Comparison of ENCODE assay signal across 31 cellular contexts in genomic region chr12:7431993-7432685, GRCh38. TPM values are rescaled to one million over a fixed set of nuclear protein-coding genes. Genes with fewer than 3 reads are reported as not detected.
DNase-seq lines count a peak whose midpoint lies in the region; ATAC-seq, FAIRE-seq and TF ChIP-seq lines count a peak whose summit lies in the region.
"Had no signal": no experiment of that assay in that cellular context is flagged by ENCODE, and none has a peak within 500 bp of the region (broad histone marks: within the 10 kb centered on the region; RNA-seq: fewer than 3 reads in every experiment).

No MANE protein-coding gene starts in this region.

- H3K36me3 ChIP-seq in PC-9 (ENCODE audit: low read depth) (no peaks in the 10 kb centered on the region), sigmoid colon (no peaks in the 10 kb centered on the region)
- H3K36me3 ChIP-seq: gastroesophageal sphincter, lower lobe of right lung, thyroid gland had no signal

- intact Hi-C loops in PC-9 (cut with micrococcal nuclease; ENCODE audit: unreplicated experiment): no loop called here
- intact Hi-C loops in sigmoid colon (cut with DNase I): no loop called here

- H3K4me3 ChIP-seq in A549: no peak overlapping the region
- no peak overlapping the region for H3K4me3 ChIP-seq in PC-9
- no peak overlapping the region for H3K4me3 ChIP-seq in fibroblast of villous mesenchyme (ENCODE audit: low read depth, low read length)
- no peak overlapping the region for H3K4me3 ChIP-seq in sigmoid colon
- H3K4me3 ChIP-seq: dorsolateral prefrontal cortex, gastroesophageal sphincter, lower lobe of right lung, psoas muscle, SK-N-MC, thyroid gland had no signal

- H3K27ac ChIP-seq in A549 (no peak overlapping the region), PC-9 (no peak overlapping the region), sigmoid colon (no peak overlapping the region)
- H3K27ac ChIP-seq: dorsolateral prefrontal cortex, gastroesophageal sphincter, lower lobe of right lung, psoas muscle, SK-N-MC, thyroid gland, VCaP had no signal

- no peak for FAIRE-seq in A549 (lab: Jason Lieb, UNC)
- FAIRE-seq: kidney, RCC 7860 had no signal

- no peaks in the 10 kb centered on the region for H3K9me2 ChIP-seq in PC-9 (ENCODE audit: insufficient read depth)

- DNase-seq in A549 (ENCODE audit: low read depth in 1 of 2, low spot score in 1 of 2) (no peak), GM04503 (ENCODE audit: low read depth) (peak; percentile 21), PC-9 (no peak), fibroblast of villous mesenchyme (ENCODE audit: low read depth) (peak; percentile 10), GM19238 (ENCODE audit: insufficient read length, low spot score) (no peak), sigmoid colon (no peak), hepatic stellate cell (ENCODE audit: low spot score) (no peak)
- no peak for DNase-seq in naive thymus-derived CD8-positive, alpha-beta T cell
- DNase-seq: ACHN; activated CD4-positive, alpha-beta T cell treated with anti-CD3 and anti-CD28 coated beads, Interleukin-2, amount 10 ng/mL, durations not matched to agents 24 days and 14 days; activated CD8-positive, alpha-beta memory T cell treated with anti-CD3 and anti-CD28 coated beads, Interleukin-2, amount 10 ng/mL, durations not matched to agents 7 days and 5 days; aorta; DMS 273 treated with DMSO at 0.1 percent for 48 hours; dorsolateral prefrontal cortex; GDM1; kidney; lower lobe of right lung; NCI-H1417; NCI-H524; psoas muscle; stimulated activated CD4-positive, alpha-beta T cell treated with anti-CD3 and anti-CD28 coated beads, Interleukin-4, amount 100 ng/mL, for 4 hours; thyroid gland had no signal

- H3K27ac Mint-ChIP-seq in naive thymus-derived CD8-positive, alpha-beta T cell: no peak overlapping the region
- H3K27ac Mint-ChIP-seq: activated CD4-positive, alpha-beta T cell treated with anti-CD3 and anti-CD28 coated beads, Interleukin-2, amount 10 ng/mL, durations not matched to agents 24 days and 14 days; activated CD8-positive, alpha-beta memory T cell treated with anti-CD3 and anti-CD28 coated beads, Interleukin-2, amount 10 ng/mL, durations not matched to agents 7 days and 5 days; activated naive CD4-positive, alpha-beta T cell treated with anti-CD3 and anti-CD28 coated beads, Interleukin-2, amount 50 U/mL, for 24 hours; CD14-positive monocyte; stimulated activated naive CD8-positive, alpha-beta T cell treated with anti-CD3 and anti-CD28 coated beads, Interleukin-15, Interleukin-2, amounts not matched to agents 100 ng/mL and 50 ng/mL, for 24 hours had no signal

- no peak overlapping the region for H3K4me3 Mint-ChIP-seq in naive thymus-derived CD8-positive, alpha-beta T cell
- H3K4me3 Mint-ChIP-seq: activated CD4-positive, alpha-beta T cell treated with anti-CD3 and anti-CD28 coated beads, Interleukin-2, amount 10 ng/mL, durations not matched to agents 24 days and 14 days; activated CD8-positive, alpha-beta memory T cell treated with anti-CD3 and anti-CD28 coated beads, Interleukin-2, amount 10 ng/mL, durations not matched to agents 7 days and 5 days; activated naive CD4-positive, alpha-beta T cell treated with anti-CD3 and anti-CD28 coated beads, Interleukin-2, amount 50 U/mL, for 24 hours; CD14-positive monocyte; central memory CD8-positive, alpha-beta T cell; stimulated activated naive CD8-positive, alpha-beta T cell treated with anti-CD3 and anti-CD28 coated beads, Interleukin-15, Interleukin-2, amounts not matched to agents 100 ng/mL and 50 ng/mL, for 24 hours had no signal

- H4K20me1 ChIP-seq in PC-9 (ENCODE audit: insufficient read depth): no peaks in the 10 kb centered on the region

- H3F3A ChIP-seq in PC-9 (ENCODE audit: insufficient read depth, low read depth): no peaks in the 10 kb centered on the region

- no peaks in the 10 kb centered on the region for H3K9me3 ChIP-seq in A549
- peaks cover 3% of the 10 kb centered on the region; the same call in 1 of the 2 replicates for H3K9me3 ChIP-seq in PC-9 (ENCODE audit: insufficient read depth, low read depth)
- no peaks in the 10 kb centered on the region for H3K9me3 ChIP-seq in sigmoid colon
- H3K9me3 ChIP-seq: gastroesophageal sphincter, lower lobe of right lung, psoas muscle, thyroid gland had no signal

- H3K27me3 Mint-ChIP-seq in naive thymus-derived CD8-positive, alpha-beta T cell: peaks cover 1 to 10% (median 6%) of the 10 kb centered on the region in 5 donors

- H2AFZ ChIP-seq in PC-9: no peak overlapping the region

- no peaks in the 10 kb centered on the region for H3K27me3 ChIP-seq in PC-9 (ENCODE audit: insufficient read depth, low read depth)
- H3K27me3 ChIP-seq in sigmoid colon: no peaks in the 10 kb centered on the region
- H3K27me3 ChIP-seq: dorsolateral prefrontal cortex, gastroesophageal sphincter, thyroid gland had no signal

- 73% methylated on average over 5 of the region's 5 CpGs for WGBS in A549 (ENCODE audit: missing lambda C conversion rate)
- 81 to 90% methylated on average over 5 of the region's 5 CpGs for WGBS in sigmoid colon, 2 donors

- no peaks in the 10 kb centered on the region for H3K36me3 Mint-ChIP-seq in naive thymus-derived CD8-positive, alpha-beta T cell
- H3K36me3 Mint-ChIP-seq: activated CD8-positive, alpha-beta memory T cell treated with anti-CD3 and anti-CD28 coated beads, Interleukin-2, amount 10 ng/mL, durations not matched to agents 7 days and 5 days; activated naive CD4-positive, alpha-beta T cell treated with anti-CD3 and anti-CD28 coated beads, Interleukin-2, amount 50 U/mL, for 24 hours; CD14-positive monocyte had no signal

- H3K4me2 ChIP-seq in A549: no peak overlapping the region
- H3K4me2 ChIP-seq in PC-9: no peak overlapping the region

- ATAC-seq in A549: no peak
- no peak for ATAC-seq in naive thymus-derived CD8-positive, alpha-beta T cell
- ATAC-seq: activated CD8-positive, alpha-beta memory T cell treated with anti-CD3 and anti-CD28 coated beads, Interleukin-2, amount 10 ng/mL, durations not matched to agents 7 days and 5 days; gastroesophageal sphincter; lower lobe of right lung; psoas muscle had no signal

- no peak for TF ChIP-seq POLR2A in A549 (IDR thresholded peaks at IDR 0.05; ENCODE audit: low read length)
- no peak for TF ChIP-seq POLR2A in sigmoid colon (IDR thresholded peaks at IDR 0.05)

- no peaks in the 10 kb centered on the region for H3K9me3 Mint-ChIP-seq in naive thymus-derived CD8-positive, alpha-beta T cell
- H3K9me3 Mint-ChIP-seq: activated CD4-positive, alpha-beta T cell treated with anti-CD3 and anti-CD28 coated beads, Interleukin-2, amount 10 ng/mL, durations not matched to agents 24 days and 14 days; activated naive CD4-positive, alpha-beta T cell treated with anti-CD3 and anti-CD28 coated beads, Interleukin-2, amount 50 U/mL, for 24 hours; central memory CD8-positive, alpha-beta T cell; stimulated activated naive CD8-positive, alpha-beta T cell treated with anti-CD3 and anti-CD28 coated beads, Interleukin-15, Interleukin-2, amounts not matched to agents 100 ng/mL and 50 ng/mL, for 24 hours had no signal

- H3K79me2 ChIP-seq in PC-9 (ENCODE audit: low read depth): no peaks in the 10 kb centered on the region

- BruUV-seq in PC-9 (replicated peaks; lab: Mats Ljungman, UMichigan): TSS peak; percentile 12

- CTCF ChIA-PET in A549 (lab: Yijun Ruan, JAX): no interaction called here
- CTCF ChIA-PET in PC-9 (lab: Charles Lee): no interaction called here

- H3K4me1 Mint-ChIP-seq in naive thymus-derived CD8-positive, alpha-beta T cell: no peaks in the 10 kb centered on the region
- H3K4me1 Mint-ChIP-seq: activated CD4-positive, alpha-beta T cell treated with anti-CD3 and anti-CD28 coated beads, Interleukin-2, amount 10 ng/mL, durations not matched to agents 24 days and 14 days; activated CD8-positive, alpha-beta memory T cell treated with anti-CD3 and anti-CD28 coated beads, Interleukin-2, amount 10 ng/mL, durations not matched to agents 7 days and 5 days; activated naive CD4-positive, alpha-beta T cell treated with anti-CD3 and anti-CD28 coated beads, Interleukin-2, amount 50 U/mL, for 24 hours; CD14-positive monocyte; central memory CD8-positive, alpha-beta T cell had no signal

- TF ChIP-seq EP300 in A549 (IDR thresholded peaks at IDR 0.05) (no peak), sigmoid colon (IDR thresholded peaks at IDR 0.05) (no peak)

- POLR2A ChIA-PET in A549 (lab: Yijun Ruan, JAX): interaction anchor here (1.1 kb wide), 1 partner anchor 8 kb away, joined by 3 read pairs; no protein-coding TSS in a partner anchor
- POLR2A ChIA-PET in PC-9 (lab: Charles Lee; ENCODE audit: unreplicated experiment): no interaction called here
- POLR2A ChIA-PET in naive thymus-derived CD8-positive, alpha-beta T cell (lab: Charles Lee): no interaction called here

- TF ChIP-seq RAD21 in A549 (conservative IDR thresholded peaks at IDR 0.05 in 1 of 2, IDR thresholded peaks at IDR 0.05 in 1 of 2): no peak

- TF ChIP-seq CTCF in A549 (IDR thresholded peaks at IDR 0.05) (no peak), PC-9 (conservative IDR thresholded peaks at IDR 0.05) (no peak), fibroblast of villous mesenchyme (IDR thresholded peaks at IDR 0.05; ENCODE audit: insufficient read depth, low read depth, low read length) (no peak), sigmoid colon (IDR thresholded peaks at IDR 0.05) (no peak)

- H3K4me1 ChIP-seq in A549: peaks cover 8% of the 10 kb centered on the region
- H3K4me1 ChIP-seq in PC-9 (replicated peaks; ENCODE audit: insufficient read depth): no peaks in the 10 kb centered on the region
- H3K4me1 ChIP-seq in sigmoid colon: no peaks in the 10 kb centered on the region
- H3K4me1 ChIP-seq: gastroesophageal sphincter, lower lobe of right lung, psoas muscle, thyroid gland had no signal

TF ChIP-seq in A549, 52 proteins besides CTCF, POLR2A, EP300 and RAD21:
- TF ChIP-seq MAFK (IDR thresholded peaks at IDR 0.05; ENCODE audit: partially characterized antibody) (peak; percentile 61), ESRRA (IDR thresholded peaks at IDR 0.05; ENCODE audit: borderline replicate concordance, low read length) (no peak)

RNA-seq across cellular contexts. Expression of gene CD163L1, which starts 11.8 kb away (rescaled TPM):
- polyA plus RNA-seq in A549 (2011; rRNA removed) (0.44 and 0.73 TPM in 2 replicates), A549 (2017; fragmentation: RNase III; extraction: RNeasy Plus Mini Kit Qiagen cat#74134 plus additional on column Dnase treatment) (0.22 to 0.34 TPM (median 0.22 TPM) in 3 replicates), sigmoid colon (10 to 100 TPM in 1 of 3 donors, 1 to 10 TPM in 2; 3.6 to 49.0 (median 4.2) TPM)
- polyA plus RNA-seq in A549 (2012; cell fraction: cytosol; rRNA removed): 0.05 TPM in 2 replicates
- 0.08 and 0.09 TPM in 2 replicates for polyA plus RNA-seq in A549 (2012; cell fraction: nucleus; rRNA removed)
- polyA minus RNA-seq in A549 (2011; rRNA and poly(A)+ RNA removed): 2.4 and 4.5 TPM in 2 replicates
- total RNA-seq in PC-9 (2021) (52.3 and 69.3 TPM in 2 replicates), fibroblast of villous mesenchyme (7.3 and 11.0 TPM in 2 replicates), sigmoid colon (1 to 10 TPM in 2 of 4 donors, under 1 TPM in 2; 0.54 to 3.9 (median 1.2) TPM)
- total RNA-seq in naive thymus-derived CD8-positive, alpha-beta T cell: 1 to 10 TPM in 1 of 2 experiments, under 1 TPM in 1; 0.33 to 2.9 TPM
- polyA plus RNA-seq in naive thymus-derived CD8-positive, alpha-beta T cell: not detected
- total RNA-seq: activated CD4-positive, alpha-beta T cell treated with anti-CD3 and anti-CD28 coated beads, Interleukin-2, amount 10 ng/mL, durations not matched to agents 24 days and 14 days; activated CD8-positive, alpha-beta memory T cell treated with anti-CD3 and anti-CD28 coated beads, Interleukin-2, amount 10 ng/mL, durations not matched to agents 7 days and 5 days; T-helper 2 cell treated with Interferon-gamma antibody and Interleukin-4, amounts not matched to agents 100 ng/mL and 5 ng/mL, for 36 hours had no signal

Comparison
In these comparisons a context has a peak if more than half of its experiments do, and no peak if none do; other contexts are left out.
1. DNase-seq: peak in GM04503 (single experiment) and fibroblast of villous mesenchyme (single experiment); none in A549 (0 of 2), PC-9 (0 of 2), naive thymus-derived CD8-positive, alpha-beta T cell (0 of 10), GM19238 (single experiment), sigmoid colon (single experiment) and hepatic stellate cell (single experiment).